In genomic region chr2:234483568-234484251, GRCh38 we compare ENCODE assay signal across 8 cellular contexts. TPM values are rescaled to one million over a fixed set of nuclear protein-coding genes. Genes with fewer than 3 reads are reported as not detected.
DNase-seq lines count a peak whose midpoint lies in the region; ATAC-seq and TF ChIP-seq lines count a peak whose summit lies in the region.

No MANE protein-coding gene starts in this region.

- ATAC-seq in HG03520 (IDR thresholded peaks at IDR 0.05; ENCODE audit: unreplicated experiment) (peak; percentile 70), psoas muscle (no peak)

- H3K27ac ChIP-seq in testis (no peak overlapping the region), psoas muscle (no peak overlapping the region)

- H3K27me3 ChIP-seq in testis (no peaks in the 10 kb centered on the region), psoas muscle (ENCODE audit: insufficient read depth in 3 of 3, low read length in 2 of 3) (peaks cover 0 to 8% (median 2%) of the 10 kb centered on the region in 3 donors)

- H3K36me3 ChIP-seq in testis (ENCODE audit: low read depth, missing control alignments) = no peaks in the 10 kb centered on the region
- H3K36me3 ChIP-seq in psoas muscle (ENCODE audit: insufficient read depth in 1 of 2, low read depth in 1 of 2) = no peaks in the 10 kb centered on the region

- WGBS in testis, 2 donors = 79 to 83% methylated on average over 8 to 9 of the region's 9 CpGs
- 57 to 70% (median 66%) methylated on average over 9 of the region's 9 CpGs for WGBS in psoas muscle, 3 donors

- peak; percentile 15 to 44 for DNase-seq in NCI-H2081 (lab: John Stamatoyannopoulos, UW)
- no peak for DNase-seq in NCI-H2081 treated with DMSO at 0.1 percent for 48 hours (lab: John Stamatoyannopoulos, UW)
- DNase-seq in activated CD4-positive, alpha-beta T cell treated with anti-CD3 and anti-CD28 coated beads, Interleukin-2, amount 50 U/mL, for 1 hour = peak; percentile 86
- no peak for DNase-seq in epithelial cell of proximal tubule (ENCODE audit: low read depth)
- DNase-seq in stimulated activated CD8-positive, alpha-beta memory T cell treated with anti-CD3 and anti-CD28 coated beads, Interleukin-4, amount 100 ng/mL, for 1 hour (ENCODE audit: low read depth in 2 of 2, low spot score in 1 of 2) = peak; percentile 60 to 70
- no peak for DNase-seq in testis
- no peak for DNase-seq in psoas muscle

- TF ChIP-seq CTCF in epithelial cell of proximal tubule (conservative IDR thresholded peaks at IDR 0.05; ENCODE audit: low read depth, low read length) (peak; percentile 34), testis (IDR thresholded peaks at IDR 0.05) (no peak), psoas muscle (IDR thresholded peaks at IDR 0.05) (no peak)

- no peaks in the 10 kb centered on the region for H3K4me1 ChIP-seq in testis
- no peaks in the 10 kb centered on the region for H3K4me1 ChIP-seq in psoas muscle

- intact Hi-C loops in testis (cut with DNase I; ENCODE audit: low total_unique reads) (no loop called here), psoas muscle (cut with DNase I) (no loop called here)

- H3K4me3 ChIP-seq in epithelial cell of proximal tubule (ENCODE audit: low read depth, low read length) (no peak overlapping the region), testis (no peak overlapping the region), psoas muscle (no peak overlapping the region)

- no peak for TF ChIP-seq POLR2A in testis (IDR thresholded peaks at IDR 0.05)

- H3K9me3 ChIP-seq in testis (no peaks in the 10 kb centered on the region), psoas muscle (no peaks in the 10 kb centered on the region)

RNA-seq across cellular contexts. Expression of gene ARL4C, which starts 13.2 kb away (rescaled TPM):
- total RNA-seq in epithelial cell of proximal tubule (123 and 153 TPM in 2 replicates), testis (1 to 10 TPM; 1.3 to 3.0 TPM), psoas muscle (1 to 10 TPM; 1.1 to 1.6 (median 1.1) TPM)
- polyA plus RNA-seq in testis (ENCODE audit: insufficient read depth, low read depth, low replicate concordance) (4.4 TPM), psoas muscle (under 1 TPM; 0.34 to 0.62 (median 0.46) TPM)

Comparison
In these comparisons a context has a peak if more than half of its experiments do, and no peak if none do; other contexts are left out.
1. DNase-seq: peak in NCI-H2081 (2 of 2), activated CD4-positive, alpha-beta T cell treated with anti-CD3 and anti-CD28 coated beads, Interleukin-2, amount 50 U/mL, for 1 hour (single experiment) and stimulated activated CD8-positive, alpha-beta memory T cell treated with anti-CD3 and anti-CD28 coated beads, Interleukin-4, amount 100 ng/mL, for 1 hour (2 of 2); none in NCI-H2081 treated with DMSO at 0.1 percent for 48 hours (single experiment), epithelial cell of proximal tubule (single experiment), testis (single experiment) and psoas muscle (0 of 2).
2. RNA of gene ARL4C, which starts 13.2 kb away (total RNA-seq): 123 to 153 TPM in epithelial cell of proximal tubule; 1.3 to 3.0 TPM in testis and 1.1 to 1.6 TPM in psoas muscle; every median in the first group is over 10 times any median in the second.